ENCODE assay signal across 10 cellular contexts in the genomic region with DNA sequence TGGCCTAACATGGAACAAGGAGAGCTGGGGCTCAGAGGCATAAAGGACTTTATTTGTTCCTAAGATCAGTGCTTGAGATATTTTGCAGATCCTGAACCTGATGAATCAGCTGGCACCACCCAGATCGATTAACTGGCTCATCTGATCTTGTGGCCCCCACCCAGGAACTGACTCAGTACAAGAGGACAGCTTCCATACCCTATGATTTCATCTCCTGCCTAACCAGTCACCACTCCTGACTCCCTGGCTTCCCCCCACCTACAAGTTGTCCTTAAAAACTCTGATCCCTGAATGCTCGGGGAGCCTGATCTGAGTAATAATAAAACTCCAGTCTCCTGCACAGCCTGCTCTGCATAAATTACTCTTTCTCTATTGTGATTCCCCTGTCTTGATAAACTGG. TPM values are rescaled to one million over a fixed set of nuclear protein-coding genes. Genes with fewer than 3 reads are reported as not detected.
A peak's percentile ranks its signal among the peaks of the same experiment; 100 is the strongest.
DNase-seq lines count a peak whose midpoint lies in the region; ATAC-seq and TF ChIP-seq lines count a peak whose summit lies in the region.
"Had no signal": no experiment of that assay in that cellular context is flagged by ENCODE, and none has a peak within 500 bp of the region (broad histone marks: within the 10 kb centered on the region; RNA-seq: fewer than 3 reads in every experiment).

No MANE protein-coding gene starts in this region.

- peaks cover 4 to 29% (median 12%) of the 10 kb centered on the region in 10 experiments; a peak in 14 of 20 replicates for H3K4me1 ChIP-seq in BLaER1 treated with 17β-estradiol and CSF1 and Interleukin-3, amounts not matched to agents 10 nM and 100 nM
- H3K4me1 ChIP-seq in IMR-90 (ENCODE audit: control insufficient read depth, insufficient read depth, low read length): no peaks in the 10 kb centered on the region
- H3K4me1 ChIP-seq in OCI-LY7 (ENCODE audit: insufficient read depth, low read length, poor library complexity, severe bottlenecking): no peaks in the 10 kb centered on the region

- no peak overlapping the region for H3K14ac ChIP-seq in IMR-90 (replicated peaks; ENCODE audit: low read depth, low read length)

- H3K79me2 ChIP-seq in OCI-LY7 (ENCODE audit: insufficient read depth, low read depth, low read length): no peaks in the 10 kb centered on the region

- H3K9ac ChIP-seq in BLaER1 treated with 17β-estradiol and CSF1 and Interleukin-3, amounts not matched to agents 10 nM and 100 nM: no peak overlapping the region
- no peak overlapping the region for H3K9ac ChIP-seq in IMR-90 (ENCODE audit: low read depth, low read length)

- H3K79me1 ChIP-seq in IMR-90 (ENCODE audit: low read depth in 1 of 2, low read length in 2 of 2): no peaks in the 10 kb centered on the region

- BruUV-seq in IMR-90 (replicated peaks; lab: Mats Ljungman, UMichigan) (no TSS peak), OCI-LY7 (replicated peaks; lab: Mats Ljungman, UMichigan) (no TSS peak)

- no peaks in the 10 kb centered on the region for H3K36me3 ChIP-seq in BLaER1 treated with 17β-estradiol and CSF1 and Interleukin-3, amounts not matched to agents 10 nM and 100 nM
- no peaks in the 10 kb centered on the region for H3K36me3 ChIP-seq in IMR-90 (ENCODE audit: control insufficient read depth, insufficient read depth, low read length)
- H3K36me3 ChIP-seq in OCI-LY7 (ENCODE audit: insufficient read depth, low read length): no peaks in the 10 kb centered on the region

- no peak overlapping the region for H4K91ac ChIP-seq in IMR-90 (ENCODE audit: insufficient read depth, low read depth, low read length)

- peak overlapping the region; percentile 12 for H3K27ac Mint-ChIP-seq in activated T-cell treated with anti-CD3 and anti-CD28 coated beads, Interleukin-2, amount 50 U/mL, for 72 hours
- H3K27ac Mint-ChIP-seq in endothelial cell (ENCODE audit: unreplicated experiment): no peak overlapping the region

- no peak overlapping the region for H2BK120ac ChIP-seq in IMR-90 (ENCODE audit: low read depth, low read length)

- H3K4me3 Mint-ChIP-seq in activated T-cell treated with anti-CD3 and anti-CD28 coated beads, Interleukin-2, amount 50 U/mL, for 72 hours: peak overlapping the region; percentile 60 to 71
- no peak overlapping the region for H3K4me3 Mint-ChIP-seq in endothelial cell (ENCODE audit: unreplicated experiment)

- H3K18ac ChIP-seq in IMR-90 (ENCODE audit: low read depth, low read length): no peak overlapping the region

- intact Hi-C loops in IMR-90 (cut with micrococcal nuclease) (no loop called here), OCI-LY7 (cut with micrococcal nuclease; ENCODE audit: unreplicated experiment) (no loop called here)

- no peak for TF ChIP-seq RAD21 in IMR-90 (IDR thresholded peaks at IDR 0.05; ENCODE audit: low read length)

- H4K8ac ChIP-seq in IMR-90 (ENCODE audit: low read depth in 2 of 2, low read length in 2 of 2): no peak overlapping the region

- peaks cover 0 to 7% (median 5%) of the 10 kb centered on the region in 11 experiments; a peak in 11 of 22 replicates for H3K27me3 ChIP-seq in BLaER1 treated with 17β-estradiol and CSF1 and Interleukin-3, amounts not matched to agents 10 nM and 100 nM
- H3K27me3 ChIP-seq in IMR-90 (ENCODE audit: control insufficient read depth, insufficient read depth, low read length): peaks cover 6% of the 10 kb centered on the region; the same call in 1 of the 2 replicates

- WGBS in IMR-90 (ENCODE audit: extremely low coverage in 2 of 2, insufficient read length in 1 of 2), 2 experiments: 40% methylated on average over 1 of the region's 2 CpGs; no CpG with 5 or more reads in 1 of the 2 experiments

- TF ChIP-seq POLR2A in IMR-90 (IDR thresholded peaks at IDR 0.05; ENCODE audit: low read depth, low read length): no peak

- in situ Hi-C loops in IMR-90 (cut with MboI; ENCODE audit: low sequenced_read_pairs): no loop called here

- no peak overlapping the region for H2AK9ac ChIP-seq in IMR-90 (replicated peaks; ENCODE audit: low read depth, low read length, poor library complexity)

- no peak overlapping the region for H3K4ac ChIP-seq in IMR-90 (ENCODE audit: low read depth, low read length)

- no peak overlapping the region for H3K4me3 ChIP-seq in BLaER1 treated with 17β-estradiol and CSF1 and Interleukin-3, amounts not matched to agents 10 nM and 100 nM
- H3K4me3 ChIP-seq in IMR-90 (ENCODE audit: insufficient read depth, low read depth, low read length) (no peak overlapping the region), OCI-LY7 (ENCODE audit: low read depth, low read length, poor library complexity, severe bottlenecking) (no peak overlapping the region)

- peaks cover 8 to 23% (median 14%) of the 10 kb centered on the region in 11 experiments; a peak in 20 of 22 replicates for H3K9me3 ChIP-seq in BLaER1 treated with 17β-estradiol and CSF1 and Interleukin-3, amounts not matched to agents 10 nM and 100 nM (replicated peaks in 1 of 11)
- H3K9me3 ChIP-seq in IMR-90 (ENCODE audit: control insufficient read depth, insufficient read depth, low read length) (no peaks in the 10 kb centered on the region), OCI-LY7 (ENCODE audit: low read length) (no peaks in the 10 kb centered on the region)

- dilution Hi-C loops in IMR-90 (cut with HindIII; ENCODE audit: low sequenced_read_pairs, unreplicated experiment): no loop called here

- H2BK15ac ChIP-seq in IMR-90 (ENCODE audit: low read depth, low read length): no peak overlapping the region

- no peak overlapping the region for H2AK5ac ChIP-seq in IMR-90 (ENCODE audit: low read depth, low read length)

- peak overlapping the region; percentile 8 to 56 (median 29); a peak in 17 of 22 replicates for H3K4me2 ChIP-seq in BLaER1 treated with 17β-estradiol and CSF1 and Interleukin-3, amounts not matched to agents 10 nM and 100 nM
- no peak overlapping the region for H3K4me2 ChIP-seq in IMR-90 (ENCODE audit: low read depth, low read length)
- no peak overlapping the region for H3K4me2 ChIP-seq in OCI-LY7 (ENCODE audit: low read length)

- H4K20me1 ChIP-seq in BLaER1 treated with 17β-estradiol and CSF1 and Interleukin-3, amounts not matched to agents 10 nM and 100 nM: no peaks in the 10 kb centered on the region
- H4K20me1 ChIP-seq in IMR-90 (ENCODE audit: insufficient read depth, low read length): no peaks in the 10 kb centered on the region
- no peaks in the 10 kb centered on the region for H4K20me1 ChIP-seq in OCI-LY7 (ENCODE audit: insufficient read depth, low read length)

- no peak overlapping the region for H2BK5ac ChIP-seq in IMR-90 (ENCODE audit: low read depth, low read length, poor library complexity, severe bottlenecking)

- no peak overlapping the region for H3K56ac ChIP-seq in IMR-90 (ENCODE audit: extremely low read depth, insufficient read depth, low read length)

- CTCF ChIA-PET in IMR-90 (lab: Yijun Ruan, JAX) (interaction anchor here (0.6 kb wide), 1 partner anchor 120 kb away, joined by 3 read pairs; no protein-coding TSS in a partner anchor), OCI-LY7 (lab: Charles Lee; ENCODE audit: unreplicated experiment) (no interaction called here)

- H3K36me3 Mint-ChIP-seq in activated T-cell treated with anti-CD3 and anti-CD28 coated beads, Interleukin-2, amount 50 U/mL, for 72 hours (ENCODE audit: insufficient read depth in 2 of 2): peaks cover 5 to 7% of the 10 kb centered on the region in 2 donors
- H3K36me3 Mint-ChIP-seq in endothelial cell (ENCODE audit: low read depth, unreplicated experiment): no peaks in the 10 kb centered on the region

- DNase-seq in IMR-90 (peak; percentile 31), mucosa of gallbladder (ENCODE audit: low spot score) (peak; percentile 76), NCI-H526 (lab: John Stamatoyannopoulos, UW) (no peak), caudate nucleus (lab: John Stamatoyannopoulos, UW) (no peak), OCI-LY7 (ENCODE audit: low spot score) (no peak), endothelial cell (ENCODE audit: low spot score) (no peak)
- DNase-seq in activated T-cell treated with anti-CD3 and anti-CD28 coated beads, Interleukin-2, amount 50 U/mL, for 72 hours: peak; percentile 21 to 38
- DNase-seq: foreskin melanocyte, NCI-H1092 had no signal

- ATAC-seq in IMR-90 (ENCODE audit: low read depth): no peak
- peak; percentile 84 to 86 for ATAC-seq in activated T-cell treated with anti-CD3 and anti-CD28 coated beads, Interleukin-2, amount 50 U/mL, for 72 hours (replicated peaks in 1 of 2)

- peaks cover 22% of the 10 kb centered on the region for H3K4me1 Mint-ChIP-seq in activated T-cell treated with anti-CD3 and anti-CD28 coated beads, Interleukin-2, amount 50 U/mL, for 72 hours (ENCODE audit: low read depth)
- H3K4me1 Mint-ChIP-seq in endothelial cell (ENCODE audit: unreplicated experiment): no peaks in the 10 kb centered on the region

- POLR2A ChIA-PET in IMR-90 (lab: Charles Lee; ENCODE audit: unreplicated experiment): no interaction called here
- POLR2A ChIA-PET in OCI-LY7 (lab: Charles Lee): no interaction called here

- no peak overlapping the region for H4K5ac ChIP-seq in IMR-90 (ENCODE audit: low read depth, low read length)

- H3K9me2 ChIP-seq in OCI-LY7 (ENCODE audit: insufficient read depth, low read length): no peaks in the 10 kb centered on the region

- peaks cover 9% of the 10 kb centered on the region in 2 donors for H3K9me3 Mint-ChIP-seq in activated T-cell treated with anti-CD3 and anti-CD28 coated beads, Interleukin-2, amount 50 U/mL, for 72 hours
- H3K9me3 Mint-ChIP-seq in endothelial cell (ENCODE audit: unreplicated experiment): no peaks in the 10 kb centered on the region

- no peak overlapping the region; a peak in 1 of 22 replicates for H3K27ac ChIP-seq in BLaER1 treated with 17β-estradiol and CSF1 and Interleukin-3, amounts not matched to agents 10 nM and 100 nM
- H3K27ac ChIP-seq in IMR-90 (ENCODE audit: insufficient read depth, low read length) (no peak overlapping the region), caudate nucleus (ENCODE audit: low read depth, low read length) (no peak overlapping the region), OCI-LY7 (ENCODE audit: low read depth, low read length, poor library complexity, severe bottlenecking) (no peak overlapping the region)

- H3K9me1 ChIP-seq in IMR-90 (ENCODE audit: insufficient read depth, low read length): no peaks in the 10 kb centered on the region

- peak overlapping the region; percentile 40 for H2AFZ ChIP-seq in IMR-90 (replicated peaks; ENCODE audit: low read length, poor library complexity)
- no peak overlapping the region for H2AFZ ChIP-seq in OCI-LY7 (ENCODE audit: low read length)

- no peak overlapping the region for H3K23ac ChIP-seq in IMR-90 (ENCODE audit: low read depth, low read length)

- no peaks in the 10 kb centered on the region for H3K27me3 Mint-ChIP-seq in activated T-cell treated with anti-CD3 and anti-CD28 coated beads, Interleukin-2, amount 50 U/mL, for 72 hours (ENCODE audit: low read depth)
- H3K27me3 Mint-ChIP-seq in endothelial cell (ENCODE audit: unreplicated experiment): peaks cover 1% of the 10 kb centered on the region

- H2BK20ac ChIP-seq in IMR-90 (ENCODE audit: low read depth, low read length): no peak overlapping the region

- TF ChIP-seq CTCF in IMR-90 (conservative IDR thresholded peaks at IDR 0.05; ENCODE audit: low read depth, low read length) (no peak), OCI-LY7 (conservative IDR thresholded peaks at IDR 0.05; ENCODE audit: low read length) (no peak), endothelial cell (IDR thresholded peaks at IDR 0.05; ENCODE audit: unreplicated experiment) (no peak)

RNA-seq across cellular contexts. Expression of a gene that starts 5.1 kb away (rescaled TPM):
- total RNA-seq in IMR-90 (2012; rRNA removed) (not detected in 2 replicates), mucosa of gallbladder (0.52 TPM), OCI-LY7 (2022) (not detected in 2 replicates), endothelial cell (ENCODE audit: unreplicated experiment) (0.62 TPM)
- polyA plus RNA-seq in IMR-90 (2012; rRNA removed): 0.09 TPM in 1 of 2 replicates, not detected in the other
- 0.01 and 0.06 TPM in 2 replicates for polyA plus RNA-seq in IMR-90 (2012; cell fraction: cytosol; rRNA removed)
- polyA plus RNA-seq in IMR-90 (2012; cell fraction: nucleus; rRNA removed; ENCODE audit: low replicate concordance): 0.02 and 0.03 TPM in 2 replicates
- total RNA-seq in activated T-cell treated with anti-CD3 and anti-CD28 coated beads, Interleukin-2, amount 50 U/mL, for 72 hours: not detected
- not detected in 2 replicates for total RNA-seq in OCI-LY7 (2014; rRNA removed; shearing (Covaris generic))

RNA-seq across cellular contexts. Expression of a gene that starts 18.7 kb away (rescaled TPM):
- total RNA-seq in IMR-90 (2012; rRNA removed) (79.4 and 80.8 TPM in 2 replicates), mucosa of gallbladder (32.8 TPM), OCI-LY7 (2022) (205 and 210 TPM in 2 replicates), endothelial cell (ENCODE audit: unreplicated experiment) (46.5 TPM)
- 32.0 and 40.9 TPM in 2 replicates for polyA plus RNA-seq in IMR-90 (2012; rRNA removed)
- polyA plus RNA-seq in IMR-90 (2012; cell fraction: cytosol; rRNA removed): 8.7 and 9.5 TPM in 2 replicates
- polyA plus RNA-seq in IMR-90 (2012; cell fraction: nucleus; rRNA removed; ENCODE audit: low replicate concordance): 11.4 and 129 TPM in 2 replicates
- 100 to 1,000 TPM; 284 to 325 TPM for total RNA-seq in activated T-cell treated with anti-CD3 and anti-CD28 coated beads, Interleukin-2, amount 50 U/mL, for 72 hours
- 86.8 and 101 TPM in 2 replicates for total RNA-seq in OCI-LY7 (2014; rRNA removed; shearing (Covaris generic))

Comparison
In these comparisons a context has a peak if more than half of its experiments do, and no peak if none do; other contexts are left out.
1. H3K4me2 ChIP-seq: peak in BLaER1 treated with 17β-estradiol and CSF1 and Interleukin-3, amounts not matched to agents 10 nM and 100 nM (11 of 11); none in IMR-90 (single experiment) and OCI-LY7 (single experiment).
2. DNase-seq: peak in IMR-90 (single experiment), activated T-cell treated with anti-CD3 and anti-CD28 coated beads, Interleukin-2, amount 50 U/mL, for 72 hours (2 of 2) and mucosa of gallbladder (single experiment); none in NCI-H526 (0 of 2), caudate nucleus (0 of 61), OCI-LY7 (single experiment) and endothelial cell (single experiment).